19 cellular contexts compared by ENCODE assay signal in genomic region chr11:80107415-80107814, GRCh38.
"Had no signal": no experiment of that assay in that cellular context is flagged by ENCODE, and none has a peak within 500 bp of the region (broad histone marks: within the 10 kb centered on the region; RNA-seq: fewer than 3 reads in every experiment).

No MANE protein-coding gene starts in this region.

- H3K27ac ChIP-seq: ascending aorta, dorsolateral prefrontal cortex, hepatocyte, right atrium auricular region, tibial artery, vagina had no signal

- H3K36me3 ChIP-seq: ascending aorta, right atrium auricular region, tibial artery, vagina had no signal

- DNase-seq: activated CD4-positive, alpha-beta T cell treated with anti-CD3 and anti-CD28 coated beads, Interleukin-2, amount 10 ng/mL, durations not matched to agents 7 days and 5 days; activated CD4-positive, CD25-positive, alpha-beta regulatory T cell; activated CD8-positive, alpha-beta memory T cell treated with anti-CD3 and anti-CD28 coated beads for 24 hours; activated naive CD4-positive, alpha-beta T cell treated with Interleukin-2 at 50 U/mL for 16 hours; activated naive CD8-positive, alpha-beta T cell treated with anti-CD3 and anti-CD28 coated beads, Interleukin-2, amount 50 U/mL, for 24 hours; dorsolateral prefrontal cortex; left ventricle myocardium superior; naive thymus-derived CD8-positive, alpha-beta T cell; nucleus accumbens; posterior cingulate gyrus; stimulated activated CD4-positive, alpha-beta T cell treated with anti-CD3 and anti-CD28 coated beads, Interleukin-2, amount 100 ng/mL, for 48 hours; stimulated activated naive B cell treated with anti-CD40 and anti-IgM and Interleukin-4, amounts not matched to agents 10 μg/mL and 1 μg/mL and 100 μg/mL, for 72 hours; tibial artery had no signal

- H3K4me3 Mint-ChIP-seq: activated CD4-positive, alpha-beta T cell treated with anti-CD3 and anti-CD28 coated beads, Interleukin-2, amount 10 ng/mL, durations not matched to agents 7 days and 5 days; activated naive CD8-positive, alpha-beta T cell treated with anti-CD3 and anti-CD28 coated beads, Interleukin-2, amount 50 U/mL, for 24 hours; memory B cell; naive thymus-derived CD8-positive, alpha-beta T cell; stimulated activated naive B cell treated with anti-CD40 and anti-IgM and Interleukin-4, amounts not matched to agents 10 μg/mL and 1 μg/mL and 100 μg/mL, for 72 hours; T-helper 2 cell treated with Interferon-gamma antibody and Interleukin-4, amounts not matched to agents 5 μg/mL and 100 μg/mL, for 36 hours had no signal

- H3K4me1 Mint-ChIP-seq: activated CD4-positive, alpha-beta T cell treated with anti-CD3 and anti-CD28 coated beads, Interleukin-2, amount 10 ng/mL, durations not matched to agents 7 days and 5 days; activated naive CD8-positive, alpha-beta T cell treated with anti-CD3 and anti-CD28 coated beads, Interleukin-2, amount 50 U/mL, for 24 hours; memory B cell; naive thymus-derived CD8-positive, alpha-beta T cell; stimulated activated naive B cell treated with anti-CD40 and anti-IgM and Interleukin-4, amounts not matched to agents 10 μg/mL and 1 μg/mL and 100 μg/mL, for 72 hours had no signal

- H3K4me2 ChIP-seq: hepatocyte had no signal

- H3K4me1 ChIP-seq: ascending aorta, right atrium auricular region, tibial artery, vagina had no signal

- H3K36me3 Mint-ChIP-seq: memory B cell; stimulated activated naive B cell treated with anti-CD40 and anti-IgM and Interleukin-4, amounts not matched to agents 10 μg/mL and 1 μg/mL and 100 μg/mL, for 72 hours had no signal

- H3K79me2 ChIP-seq: hepatocyte had no signal

- H3K27me3 Mint-ChIP-seq: activated CD4-positive, alpha-beta T cell treated with anti-CD3 and anti-CD28 coated beads, Interleukin-2, amount 10 ng/mL, durations not matched to agents 7 days and 5 days; memory B cell; naive thymus-derived CD8-positive, alpha-beta T cell; stimulated activated naive B cell treated with anti-CD40 and anti-IgM and Interleukin-4, amounts not matched to agents 10 μg/mL and 1 μg/mL and 100 μg/mL, for 72 hours had no signal

- H3K27ac Mint-ChIP-seq: activated CD4-positive, alpha-beta T cell treated with anti-CD3 and anti-CD28 coated beads, Interleukin-2, amount 10 ng/mL, durations not matched to agents 7 days and 5 days; activated naive CD8-positive, alpha-beta T cell treated with anti-CD3 and anti-CD28 coated beads, Interleukin-2, amount 50 U/mL, for 24 hours; memory B cell; naive thymus-derived CD8-positive, alpha-beta T cell; stimulated activated naive B cell treated with anti-CD40 and anti-IgM and Interleukin-4, amounts not matched to agents 10 μg/mL and 1 μg/mL and 100 μg/mL, for 72 hours; T-helper 2 cell treated with Interferon-gamma antibody and Interleukin-4, amounts not matched to agents 5 μg/mL and 100 μg/mL, for 36 hours had no signal

- H2AFZ ChIP-seq: hepatocyte had no signal

- H3K4me3 ChIP-seq: ascending aorta, dorsolateral prefrontal cortex, hepatocyte, right atrium auricular region, tibial artery, vagina had no signal

- H3K9me3 ChIP-seq: ascending aorta, right atrium auricular region, tibial artery, vagina had no signal

- ATAC-seq: activated naive CD8-positive, alpha-beta T cell treated with anti-CD3 and anti-CD28 coated beads, Interleukin-2, amount 50 U/mL, for 24 hours; left ventricle myocardium superior; naive thymus-derived CD8-positive, alpha-beta T cell; stimulated activated naive B cell treated with anti-CD40 and anti-IgM and Interleukin-4, amounts not matched to agents 10 μg/mL and 1 μg/mL and 100 μg/mL, for 72 hours had no signal

- H3K27me3 ChIP-seq: ascending aorta, hepatocyte, right atrium auricular region, tibial artery, vagina had no signal
